Comparison of ENCODE assay signal across 18 cellular contexts in the genomic region with DNA sequence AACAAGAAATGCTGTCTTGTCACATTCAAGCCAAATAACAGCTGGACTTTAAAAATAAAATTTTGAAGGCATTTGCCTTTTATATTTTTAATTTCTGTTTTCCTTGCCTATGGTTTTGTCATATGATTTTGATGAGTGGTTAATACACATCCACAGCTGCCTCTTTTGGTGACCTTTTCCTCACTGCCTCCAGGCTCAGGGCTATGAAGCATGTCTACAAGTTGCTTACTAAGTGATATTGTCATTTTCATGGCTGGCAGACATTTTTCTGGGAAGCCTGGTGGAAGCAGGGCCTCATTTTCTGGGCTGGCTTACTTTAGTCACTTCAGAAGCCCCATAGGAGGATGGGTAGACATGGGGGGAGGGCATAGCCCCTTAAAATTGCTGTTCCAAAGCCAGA.
"Had no signal": no experiment of that assay in that cellular context is flagged by ENCODE, and none has a peak within 500 bp of the region (broad histone marks: within the 10 kb centered on the region; RNA-seq: fewer than 3 reads in every experiment).

No MANE protein-coding gene starts in this region.

- H3K27ac Mint-ChIP-seq: activated CD4-positive, alpha-beta T cell treated with anti-CD3 and anti-CD28 coated beads, Interleukin-2, amount 10 ng/mL, durations not matched to agents 24 days and 14 days; activated CD8-positive, alpha-beta T cell treated with anti-CD3 and anti-CD28 coated beads for 36 hours; activated naive CD4-positive, alpha-beta T cell treated with anti-CD3 and anti-CD28 coated beads for 36 hours; natural killer cell treated with Interleukin-12 subunit alpha and Interleukin-12 subunit beta and Interleukin-15 and Interleukin-18, amount 100 ng/mL, for 72 hours; stimulated activated effector memory CD8-positive, alpha-beta T cell treated with anti-CD3 and anti-CD28 coated beads, Interleukin-12 subunit alpha, Interleukin-12 subunit beta, amount 100 ng/mL, for 72 hours; T-cell had no signal

- H3K4me1 ChIP-seq: ascending aorta had no signal

- H3K27ac ChIP-seq: ascending aorta, upper lobe of left lung had no signal

- H3K36me3 ChIP-seq: ascending aorta, upper lobe of left lung had no signal

- H3K4me3 Mint-ChIP-seq: activated CD4-positive, alpha-beta T cell treated with anti-CD3 and anti-CD28 coated beads, Interleukin-2, amount 10 ng/mL, durations not matched to agents 24 days and 14 days; activated CD8-positive, alpha-beta T cell treated with anti-CD3 and anti-CD28 coated beads for 36 hours; activated naive CD4-positive, alpha-beta T cell treated with anti-CD3 and anti-CD28 coated beads for 36 hours; activated T-cell treated with anti-CD3 and anti-CD28 coated beads, Interleukin-2, amount 50 U/mL, for 4 hours; natural killer cell treated with Interleukin-12 subunit alpha and Interleukin-12 subunit beta and Interleukin-15 and Interleukin-18, amount 100 ng/mL, for 72 hours; stimulated activated effector memory CD8-positive, alpha-beta T cell treated with anti-CD3 and anti-CD28 coated beads, Interleukin-12 subunit alpha, Interleukin-12 subunit beta, amount 100 ng/mL, for 72 hours; T-cell had no signal

- H3K4me1 Mint-ChIP-seq: activated CD4-positive, alpha-beta T cell treated with anti-CD3 and anti-CD28 coated beads, Interleukin-2, amount 10 ng/mL, durations not matched to agents 24 days and 14 days; stimulated activated effector memory CD8-positive, alpha-beta T cell treated with anti-CD3 and anti-CD28 coated beads, Interleukin-12 subunit alpha, Interleukin-12 subunit beta, amount 100 ng/mL, for 72 hours; T-cell had no signal

- H3K27me3 Mint-ChIP-seq: activated CD4-positive, alpha-beta T cell treated with anti-CD3 and anti-CD28 coated beads, Interleukin-2, amount 10 ng/mL, durations not matched to agents 24 days and 14 days; activated CD8-positive, alpha-beta T cell treated with anti-CD3 and anti-CD28 coated beads for 36 hours had no signal

- H3K9me3 Mint-ChIP-seq: activated CD4-positive, alpha-beta T cell treated with anti-CD3 and anti-CD28 coated beads, Interleukin-2, amount 10 ng/mL, durations not matched to agents 24 days and 14 days; activated CD8-positive, alpha-beta T cell treated with anti-CD3 and anti-CD28 coated beads for 36 hours; activated naive CD4-positive, alpha-beta T cell treated with anti-CD3 and anti-CD28 coated beads for 36 hours; activated T-cell treated with anti-CD3 and anti-CD28 coated beads, Interleukin-2, amount 50 U/mL, for 4 hours had no signal

- H3K9me3 ChIP-seq: ascending aorta, testis, upper lobe of left lung had no signal

- H3K27me3 ChIP-seq: ascending aorta, testis, upper lobe of left lung had no signal

- H3K36me3 Mint-ChIP-seq: natural killer cell treated with Interleukin-12 subunit alpha and Interleukin-12 subunit beta and Interleukin-15 and Interleukin-18, amount 100 ng/mL, for 72 hours; stimulated activated effector memory CD8-positive, alpha-beta T cell treated with anti-CD3 and anti-CD28 coated beads, Interleukin-12 subunit alpha, Interleukin-12 subunit beta, amount 100 ng/mL, for 72 hours; T-cell had no signal

- H3K4me3 ChIP-seq: ascending aorta, testis, upper lobe of left lung had no signal

- DNase-seq: activated CD4-positive, alpha-beta T cell treated with anti-CD3 and anti-CD28 coated beads, Interleukin-2, amount 10 ng/mL, durations not matched to agents 24 days and 14 days; activated CD8-positive, alpha-beta T cell treated with anti-CD3 and anti-CD28 coated beads for 36 hours; activated naive CD4-positive, alpha-beta T cell treated with anti-CD3 and anti-CD28 coated beads for 36 hours; activated T-cell treated with anti-CD3 and anti-CD28 coated beads, Interleukin-2, amount 50 U/mL, for 4 hours; cerebellar nuclear complex; effector CD4-positive, alpha-beta T cell; left cardiac atrium; nucleus accumbens; right cardiac atrium; stimulated activated CD4-positive, alpha-beta T cell treated with anti-CD3 and anti-CD28 coated beads, Interleukin-4, amount 100 ng/mL, for 24 hours; T-cell; upper lobe of left lung had no signal

- ATAC-seq: activated CD8-positive, alpha-beta T cell treated with anti-CD3 and anti-CD28 coated beads for 36 hours; activated T-cell treated with anti-CD3 and anti-CD28 coated beads, Interleukin-2, amount 50 U/mL, for 4 hours; esophagus mucosa; natural killer cell treated with Interleukin-12 subunit alpha and Interleukin-12 subunit beta and Interleukin-15 and Interleukin-18, amount 100 ng/mL, for 72 hours; SK-N-SH treated with all-trans-retinoic acid at 6 μM for 48 hours; stimulated activated effector memory CD8-positive, alpha-beta T cell treated with anti-CD3 and anti-CD28 coated beads, Interleukin-12 subunit alpha, Interleukin-12 subunit beta, amount 100 ng/mL, for 72 hours; T-cell had no signal
